In genomic region chr1:111802984-111803383, GRCh38 we compare ENCODE assay signal across 29 cellular contexts.
"Had no signal": no experiment of that assay in that cellular context is flagged by ENCODE, and none has a peak within 500 bp of the region (broad histone marks: within the 10 kb centered on the region; RNA-seq: fewer than 3 reads in every experiment).

No MANE protein-coding gene starts in this region.

- H3K4me3 ChIP-seq: adrenal gland, body of pancreas, esophagus muscularis mucosa, gastrocnemius medialis had no signal

- H3K4me1 ChIP-seq: adrenal gland, body of pancreas, foreskin keratinocyte had no signal

- ATAC-seq: activated CD4-positive, CD25-positive, alpha-beta regulatory T cell treated with anti-CD3 and anti-CD28 coated beads, Interleukin-2, amount 50 U/mL, for 24 hours; activated CD8-positive, alpha-beta T cell treated with anti-CD3 and anti-CD28 coated beads for 36 hours; activated naive CD8-positive, alpha-beta T cell treated with anti-CD3 and anti-CD28 coated beads, Interleukin-2, amount 50 U/mL, for 24 hours; activated T-cell treated with anti-CD3 and anti-CD28 coated beads, Interleukin-2, amount 50 U/mL, for 4 hours; body of pancreas; effector memory CD8-positive, alpha-beta T cell; foreskin keratinocyte; gastrocnemius medialis; T-helper 17 cell had no signal

- DNase-seq: activated B cell treated with CpG ODN at 0.5 μM for 24 hours; activated CD4-positive, alpha-beta T cell treated with anti-CD3 and anti-CD28 coated beads for 48 hours; activated CD4-positive, alpha-beta T cell treated with anti-CD3 and anti-CD28 coated beads, Interleukin-2, amount 50 U/mL, for 1 hour; activated CD4-positive, alpha-beta T cell treated with anti-CD3 and anti-CD28 coated beads, Interleukin-2, amount 50 U/mL, for 48 hours; activated CD8-positive, alpha-beta memory T cell treated with anti-CD3 and anti-CD28 coated beads for 24 hours; activated CD8-positive, alpha-beta T cell treated with anti-CD3 and anti-CD28 coated beads for 36 hours; activated effector memory CD4-positive, alpha-beta T cell treated with anti-CD3 and anti-CD28 coated beads, Interleukin-2, amount 50 U/mL, for 16 hours; activated naive CD4-positive, alpha-beta T cell treated with anti-CD3 and anti-CD28 coated beads for 36 hours; activated naive CD8-positive, alpha-beta T cell treated with anti-CD3 and anti-CD28 coated beads for 36 hours; activated naive CD8-positive, alpha-beta T cell treated with anti-CD3 and anti-CD28 coated beads, Interleukin-2, amount 50 U/mL, for 24 hours; activated T-cell treated with anti-CD3 and anti-CD28 coated beads, Interleukin-2, amount 50 U/mL, for 4 hours; adrenal gland; amygdala; aorta; body of pancreas; caudate nucleus; cortex of kidney; dermis blood vessel endothelial cell; effector CD4-positive, alpha-beta T cell; effector memory CD8-positive, alpha-beta T cell; erythroblast; foreskin keratinocyte; gastrocnemius medialis; T-helper 1 cell; T-helper 17 cell; T1000; WERI-Rb-1 had no signal

- H3K36me3 ChIP-seq: adrenal gland, esophagus muscularis mucosa, gastrocnemius medialis, WERI-Rb-1 had no signal

- H3K9me3 ChIP-seq: adrenal gland, body of pancreas, esophagus muscularis mucosa, gastrocnemius medialis had no signal

- H3K27ac ChIP-seq: adrenal gland, body of pancreas, esophagus muscularis mucosa, foreskin keratinocyte, gastrocnemius medialis, WERI-Rb-1 had no signal

- H3K27me3 ChIP-seq: adrenal gland, body of pancreas, esophagus muscularis mucosa, gastrocnemius medialis had no signal
